In the genomic region with DNA sequence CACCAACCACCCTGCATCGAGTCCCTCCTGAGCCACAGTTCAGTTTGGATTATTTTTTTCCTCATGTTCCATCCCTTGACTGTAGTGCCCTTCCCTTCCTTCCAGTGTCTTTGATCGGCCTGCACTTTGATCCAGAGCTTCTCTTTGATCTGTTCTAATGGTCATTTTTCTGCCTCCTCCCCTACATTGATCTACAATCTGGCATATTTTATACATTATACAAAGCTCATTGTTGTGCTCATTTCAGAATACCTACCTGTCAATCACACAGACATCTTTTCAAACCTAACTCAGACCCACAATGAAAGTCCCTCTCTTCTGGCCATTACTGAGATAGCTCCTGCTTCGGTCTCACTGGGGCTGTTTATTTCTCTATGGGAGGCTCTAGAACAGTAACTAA, we compare ENCODE assay signal across 7 cellular contexts. TPM values are rescaled to one million over a fixed set of nuclear protein-coding genes. Genes with fewer than 3 reads are reported as not detected.
"Had no signal": no experiment of that assay in that cellular context is flagged by ENCODE, and none has a peak within 500 bp of the region (broad histone marks: within the 10 kb centered on the region; RNA-seq: fewer than 3 reads in every experiment).

No MANE protein-coding gene starts in this region.

RNA-seq across cellular contexts. Expression of gene TMEM45B, which starts 8.2 kb away (rescaled TPM):
- total RNA-seq: LHCN-M2, MCF 10A, NCI-H460, OCI-LY7, Right ventricle myocardium inferior, SJCRH30, SK-MEL-5 had no signal
